In genomic region chr3:141311170-141311495, GRCh38 we compare ENCODE assay signal across 8 cellular contexts. TPM values are rescaled to one million over a fixed set of nuclear protein-coding genes. Genes with fewer than 3 reads are reported as not detected.
DNase-seq lines count a peak whose midpoint lies in the region; ATAC-seq, FAIRE-seq and TF ChIP-seq lines count a peak whose summit lies in the region.

No MANE protein-coding gene starts in this region.

- no peak for TF ChIP-seq RAD21 in A549 (conservative IDR thresholded peaks at IDR 0.05 in 1 of 2, IDR thresholded peaks at IDR 0.05 in 1 of 2)

- H3K9ac ChIP-seq in mucosa of stomach (ENCODE audit: low read length): peak overlapping the region; percentile 74

- CTCF ChIA-PET in A549 (lab: Yijun Ruan, JAX): interaction anchor here (0.5 to 17.8 kb wide), 45 partner anchors 7 to 1318 kb away, joined by 3 to 354 read pairs (median 6); partner anchors contain the start of genes PXYLP1 and ZBTB38

- TF ChIP-seq CTCF in A549 (IDR thresholded peaks at IDR 0.05): no peak
- TF ChIP-seq CTCF in HL-60 (IDR thresholded peaks at IDR 0.05; ENCODE audit: insufficient read depth, low read length): no peak
- TF ChIP-seq CTCF in cardiac fibroblast (IDR thresholded peaks at IDR 0.05; ENCODE audit: low read depth, low read length): no peak

- POLR2A ChIA-PET in A549 (lab: Yijun Ruan, JAX): interaction anchor here (0.9 to 1.7 kb wide), 14 partner anchors 18 to 176 kb away, joined by 3 to 22 read pairs (median 6); partner anchors contain the start of genes PXYLP1, RASA2 and ZBTB38

- no peak for FAIRE-seq in A549 (lab: Jason Lieb, UNC)

- peak overlapping the region; percentile 92 for H3K4me2 ChIP-seq in A549

- no peaks in the 10 kb centered on the region for H3K36me3 ChIP-seq in mucosa of stomach (ENCODE audit: control insufficient read depth, insufficient read depth, low read length)

- TF ChIP-seq EP300 in A549 (IDR thresholded peaks at IDR 0.05): no peak

- no peak for DNase-seq in A549 (ENCODE audit: low read depth in 1 of 2, low spot score in 1 of 2)
- DNase-seq in HL-60 (ENCODE audit: low read depth in 1 of 2, low spot score in 1 of 2): no peak
- no peak for DNase-seq in cardiac fibroblast (ENCODE audit: low read depth in 2 of 2)
- no peak for DNase-seq in sciatic nerve (ENCODE audit: low spot score)
- DNase-seq in activated CD8-positive, alpha-beta memory T cell treated with anti-CD3 and anti-CD28 coated beads for 24 hours: no peak
- no peak for DNase-seq in NCI-H526 treated with DMSO at 0.1 percent for 48 hours (lab: John Stamatoyannopoulos, UW)
- DNase-seq in T1000 (lab: John Stamatoyannopoulos, UW): no peak

- 22% methylated on average over 10 of the region's 13 CpGs for WGBS in A549 (ENCODE audit: missing lambda C conversion rate)

- TF ChIP-seq POLR2A in A549 (IDR thresholded peaks at IDR 0.05; ENCODE audit: low read length): no peak

- ATAC-seq in A549: no peak
- ATAC-seq in sciatic nerve: no peak

- peak overlapping the region; percentile 83 for H3K4me3 ChIP-seq in A549
- H3K4me3 ChIP-seq in HL-60 (replicated peaks; ENCODE audit: insufficient read depth, low read length): peak overlapping the region; percentile 70
- peak overlapping the region; percentile 71 to 77 for H3K4me3 ChIP-seq in cardiac fibroblast (replicated peaks in 1 of 2; ENCODE audit: low read depth in 2 of 2, low read length in 2 of 2)
- H3K4me3 ChIP-seq in mucosa of stomach (ENCODE audit: low read length): peak overlapping the region; percentile 64

- H3K9me3 ChIP-seq in A549 (no peaks in the 10 kb centered on the region), mucosa of stomach (ENCODE audit: control insufficient read depth, low read length) (no peaks in the 10 kb centered on the region)

- H3K27me3 ChIP-seq in HL-60 (ENCODE audit: insufficient read depth, poor library complexity, severe bottlenecking) (no peaks in the 10 kb centered on the region), mucosa of stomach (ENCODE audit: control insufficient read depth, insufficient read depth, low read length) (no peaks in the 10 kb centered on the region)

- H3K4me1 ChIP-seq in A549 (peaks cover 15% of the 10 kb centered on the region), mucosa of stomach (ENCODE audit: control insufficient read depth, insufficient read depth, low read length) (peaks cover 13% of the 10 kb centered on the region)

- intact Hi-C loops in sciatic nerve (cut with DNase I): no loop called here

- H3K27ac ChIP-seq in A549: peak overlapping the region; percentile 89
- H3K27ac ChIP-seq in HL-60 (replicated peaks): peak overlapping the region; percentile 71

TF ChIP-seq in A549, 52 proteins besides CTCF, POLR2A, EP300 and RAD21:
- TF ChIP-seq HEYL (CRISPR knock-in tag; IDR thresholded peaks at IDR 0.05) (no peak), TP53 (CRISPR knock-in tag; IDR thresholded peaks at IDR 0.05) (no peak), HOXB5 (CRISPR knock-in tag; IDR thresholded peaks at IDR 0.05) (no peak), NFE2L2 (conservative IDR thresholded peaks at IDR 0.05; ENCODE audit: low read length) (no peak), ZC3H11A (IDR thresholded peaks at IDR 0.05) (no peak), RCOR1 (IDR thresholded peaks at IDR 0.05; ENCODE audit: low read depth, low read length) (no peak), KDM1A (IDR thresholded peaks at IDR 0.05; ENCODE audit: low read depth) (no peak), PBX3 (IDR thresholded peaks at IDR 0.05) (no peak), HOXB13 (CRISPR knock-in tag; IDR thresholded peaks at IDR 0.05; ENCODE audit: low read depth) (no peak), HMGXB4 (CRISPR knock-in tag; IDR thresholded peaks at IDR 0.05; ENCODE audit: borderline replicate concordance) (no peak), JUN (IDR thresholded peaks at IDR 0.05) (no peak), MYC (IDR thresholded peaks at IDR 0.05; ENCODE audit: borderline replicate concordance, low read length) (no peak), RFX5 (IDR thresholded peaks at IDR 0.05) (no peak), EHF (CRISPR knock-in tag; IDR thresholded peaks at IDR 0.05) (no peak), SMC3 (IDR thresholded peaks at IDR 0.05) (no peak), MAZ (IDR thresholded peaks at IDR 0.05; ENCODE audit: borderline replicate concordance, low read depth, low read length) (no peak), ELK1 (IDR thresholded peaks at IDR 0.05; ENCODE audit: low read depth, low read length) (no peak), FOXS1 (CRISPR knock-in tag; IDR thresholded peaks at IDR 0.05) (no peak), MAFK (IDR thresholded peaks at IDR 0.05; ENCODE audit: partially characterized antibody) (no peak), BHLHE40 (IDR thresholded peaks at IDR 0.05; ENCODE audit: low read depth, low read length) (no peak)
TF ChIP-seq in A549: peak in this region for 0.

RNA-seq across cellular contexts. Expression of gene ZBTB38, which starts 57.2 kb away (rescaled TPM):
- polyA plus RNA-seq in A549 (2011; rRNA removed): 110 and 141 TPM in 2 replicates
- polyA plus RNA-seq in A549 (2012; cell fraction: cytosol; rRNA removed): 17.2 and 20.9 TPM in 2 replicates
- 16.5 and 23.0 TPM in 2 replicates for polyA plus RNA-seq in A549 (2012; cell fraction: nucleus; rRNA removed)
- polyA plus RNA-seq in A549 (2017; fragmentation: RNase III; extraction: RNeasy Plus Mini Kit Qiagen cat#74134 plus additional on column Dnase treatment): 70.5 to 80.7 TPM (median 72.0 TPM) in 3 replicates
- 205 and 220 TPM in 2 replicates for polyA minus RNA-seq in A549 (2011; rRNA and poly(A)+ RNA removed)
- total RNA-seq in sciatic nerve: 117 TPM
